In genomic region chr1:30976143-30976542, GRCh38 we compare ENCODE assay signal across 10 cellular contexts.
DNase-seq lines count a peak whose midpoint lies in the region; TF ChIP-seq lines count a peak whose summit lies in the region.
"Had no signal": no experiment of that assay in that cellular context is flagged by ENCODE, and none has a peak within 500 bp of the region (broad histone marks: within the 10 kb centered on the region; RNA-seq: fewer than 3 reads in every experiment).

No MANE protein-coding gene starts in this region.

- H3K4me3 ChIP-seq in AG10803 (ENCODE audit: low read length) = no peak overlapping the region

- DNase-seq in AG10803 (ENCODE audit: low read depth) (peak; percentile 78), M059J (ENCODE audit: low read depth) (peak; percentile 53), dermis blood vessel endothelial cell (peak; percentile 27), myocyte (ENCODE audit: low read depth) (peak; percentile 39), NCI-H1092 (lab: John Stamatoyannopoulos, UW) (no peak), DMS53 (lab: John Stamatoyannopoulos, UW) (no peak), C1 segment of cervical spinal cord (lab: John Stamatoyannopoulos, UW) (no peak), DMS79 (lab: John Stamatoyannopoulos, UW) (no peak)
- DNase-seq: cerebellar nuclear complex, GF-D8 had no signal

- TF ChIP-seq CTCF in AG10803 (conservative IDR thresholded peaks at IDR 0.05; ENCODE audit: low read length) = no peak

Comparison
In these comparisons a context has a peak if more than half of its experiments do, and no peak if none do; other contexts are left out.
1. DNase-seq: peak in AG10803 (single experiment), M059J (single experiment), dermis blood vessel endothelial cell (single experiment) and myocyte (single experiment); none in NCI-H1092 (single experiment), DMS53 (single experiment), C1 segment of cervical spinal cord (0 of 14) and DMS79 (single experiment).